In the genomic region with DNA sequence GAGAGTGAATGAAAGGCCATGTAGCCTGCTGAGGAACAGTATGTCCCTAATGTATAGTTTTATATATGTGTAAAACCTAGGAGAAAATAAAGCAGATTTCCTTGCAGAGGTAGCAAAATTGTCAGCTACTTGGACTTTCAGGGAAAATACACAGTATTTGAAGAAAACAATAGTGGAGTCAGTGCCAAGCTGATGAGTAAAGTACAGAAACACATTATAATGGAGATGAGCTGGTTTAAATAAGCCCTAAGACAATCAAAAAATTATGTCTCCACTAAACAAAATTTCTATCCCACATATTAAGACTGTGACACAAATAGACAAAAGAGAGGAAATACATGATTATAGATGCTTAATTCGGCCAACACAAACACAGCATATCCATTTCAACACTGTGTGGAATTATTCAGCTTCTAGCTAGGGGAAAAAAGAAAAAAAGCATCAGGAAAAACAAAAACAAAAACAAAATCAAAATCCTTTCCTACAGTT, we compare ENCODE assay signal across 10 cellular contexts.
DNase-seq lines count a peak whose midpoint lies in the region; ATAC-seq, FAIRE-seq and TF ChIP-seq lines count a peak whose summit lies in the region.
"Had no signal": no experiment of that assay in that cellular context is flagged by ENCODE, and none has a peak within 500 bp of the region (broad histone marks: within the 10 kb centered on the region; RNA-seq: fewer than 3 reads in every experiment).

No MANE protein-coding gene starts in this region.

- H3K9me3 ChIP-seq in A673 (ENCODE audit: low read depth, low read length, poor library complexity, severe bottlenecking): no peaks in the 10 kb centered on the region
- H3K9me3 ChIP-seq in mesenchymal stem cell (ENCODE audit: control insufficient read depth, low read length): no peaks in the 10 kb centered on the region

- H3K27ac ChIP-seq in A673 (ENCODE audit: low read depth, low read length, poor library complexity, severe bottlenecking) (peak overlapping the region; percentile 52), mesenchymal stem cell (ENCODE audit: low read length, poor library complexity, severe bottlenecking) (no peak overlapping the region)

- TF ChIP-seq POLR2A in GM12891 (IDR thresholded peaks at IDR 0.05; ENCODE audit: low read depth, low read length): no peak
- TF ChIP-seq POLR2A in lower leg skin (IDR thresholded peaks at IDR 0.05): no peak

- peak overlapping the region; percentile 94 for H3K27ac Mint-ChIP-seq in activated naive CD8-positive, alpha-beta T cell treated with anti-CD3 and anti-CD28 coated beads for 36 hours

- WGBS in mesenchymal stem cell: 71% methylated on average over 1 of the region's 1 CpG
- WGBS in lower leg skin, 2 donors: 19 to 32% methylated on average over 1 of the region's 1 CpG

- peak overlapping the region; percentile 60 for H3K4me3 Mint-ChIP-seq in activated naive CD8-positive, alpha-beta T cell treated with anti-CD3 and anti-CD28 coated beads for 36 hours

- H3K27me3 ChIP-seq in A673 (replicated peaks; ENCODE audit: insufficient read depth, low read depth, low read length, poor library complexity) (no peaks in the 10 kb centered on the region), mesenchymal stem cell (ENCODE audit: control insufficient read depth in 1 of 2, insufficient read depth in 1 of 2, low read length in 2 of 2) (no peaks in the 10 kb centered on the region)

- H2AK5ac ChIP-seq in mesenchymal stem cell (ENCODE audit: low read length, severe bottlenecking): no peak overlapping the region

- POLR2A ChIA-PET in A673 (lab: Charles Lee; ENCODE audit: low non-redundant PET): no interaction called here

- no peak overlapping the region for H4K8ac ChIP-seq in mesenchymal stem cell (ENCODE audit: low read length)

- no peak overlapping the region for H3K4me3 ChIP-seq in A673 (ENCODE audit: low read depth, low read length, poor library complexity, severe bottlenecking)
- peak overlapping the region in 1 of 2 experiments; percentile 15 for H3K4me3 ChIP-seq in mesenchymal stem cell (ENCODE audit: insufficient read depth in 1 of 2, low read depth in 1 of 2, low read length in 2 of 2)
- no peak overlapping the region for H3K4me3 ChIP-seq in lower leg skin (ENCODE audit: low read depth, poor library complexity, severe bottlenecking)

- peaks cover 77% of the 10 kb centered on the region for H3K4me1 Mint-ChIP-seq in activated naive CD8-positive, alpha-beta T cell treated with anti-CD3 and anti-CD28 coated beads for 36 hours

- H2BK5ac ChIP-seq in mesenchymal stem cell (ENCODE audit: low read depth, low read length, poor library complexity, severe bottlenecking): no peak overlapping the region

- no peak overlapping the region for H3K4ac ChIP-seq in mesenchymal stem cell (ENCODE audit: low read depth in 1 of 2, low read length in 2 of 2)

- DNase-seq in A673 (ENCODE audit: low spot score) (no peak), mesenchymal stem cell (no peak), GM12891 (ENCODE audit: insufficient read length, low spot score) (no peak), nucleus accumbens (lab: John Stamatoyannopoulos, UW) (no peak), lower leg skin (ENCODE audit: low spot score in 2 of 2) (no peak)
- DNase-seq in activated naive CD8-positive, alpha-beta T cell treated with anti-CD3 and anti-CD28 coated beads for 36 hours: no peak
- DNase-seq: NCI-H1436 had no signal

- FAIRE-seq in GM12891 (lab: Jason Lieb, UNC): no peak
- FAIRE-seq: H1 had no signal

- H3K4me2 ChIP-seq in mesenchymal stem cell (ENCODE audit: low read length, poor library complexity, severe bottlenecking): no peak overlapping the region

- H2BK15ac ChIP-seq in mesenchymal stem cell (ENCODE audit: low read depth, poor library complexity, severe bottlenecking): no peak overlapping the region

- no TSS peak for BruUV-seq in A673 (replicated peaks; lab: Mats Ljungman, UMichigan)

- H3K14ac ChIP-seq in mesenchymal stem cell (ENCODE audit: low read length in 2 of 2): no peak overlapping the region

- H4K91ac ChIP-seq in mesenchymal stem cell (ENCODE audit: low read length): no peak overlapping the region

- H3K9ac ChIP-seq in mesenchymal stem cell (ENCODE audit: low read length): peak overlapping the region; percentile 62

- no peak for TF ChIP-seq CTCF in A673 (conservative IDR thresholded peaks at IDR 0.05; ENCODE audit: low read depth, low read length)
- TF ChIP-seq CTCF in lower leg skin (IDR thresholded peaks at IDR 0.05): no peak

- peaks cover 26% of the 10 kb centered on the region for H3K9me3 Mint-ChIP-seq in activated naive CD8-positive, alpha-beta T cell treated with anti-CD3 and anti-CD28 coated beads for 36 hours

- H2BK12ac ChIP-seq in mesenchymal stem cell (ENCODE audit: low read length in 2 of 2): no peak overlapping the region

- H3K36me3 ChIP-seq in A673 (ENCODE audit: insufficient read depth, low read length, poor library complexity, severe bottlenecking) (no peaks in the 10 kb centered on the region), mesenchymal stem cell (ENCODE audit: control insufficient read depth in 1 of 2, insufficient read depth in 2 of 2, low read depth in 1 of 2, low read length in 2 of 2) (peaks cover 5 to 24% of the 10 kb centered on the region in 2 experiments)

- no peak overlapping the region for H2BK120ac ChIP-seq in mesenchymal stem cell (ENCODE audit: low read depth, low read length)

- peaks cover 60% of the 10 kb centered on the region for H3K36me3 Mint-ChIP-seq in activated naive CD8-positive, alpha-beta T cell treated with anti-CD3 and anti-CD28 coated beads for 36 hours

- CTCF ChIA-PET in A673 (lab: Charles Lee): no interaction called here

- no peak overlapping the region for H3K18ac ChIP-seq in mesenchymal stem cell (ENCODE audit: low read depth in 1 of 2, low read length in 2 of 2)

- intact Hi-C loops in A673 (cut with micrococcal nuclease; ENCODE audit: unreplicated experiment): no loop called here
- intact Hi-C loops in lower leg skin (cut with DNase I; ENCODE audit: low total_unique reads): no loop called here

- peak; percentile 3 for ATAC-seq in GM19438 (IDR thresholded peaks at IDR 0.05; ENCODE audit: low read depth, unreplicated experiment)
- no peak for ATAC-seq in GM21390 (IDR thresholded peaks at IDR 0.05; ENCODE audit: unreplicated experiment)

- H2AFZ ChIP-seq in mesenchymal stem cell (ENCODE audit: low read depth, low read length): no peak overlapping the region

- H3K27me3 Mint-ChIP-seq in activated naive CD8-positive, alpha-beta T cell treated with anti-CD3 and anti-CD28 coated beads for 36 hours: no peaks in the 10 kb centered on the region

- peaks cover 25% of the 10 kb centered on the region for H3K79me1 ChIP-seq in mesenchymal stem cell (replicated peaks; ENCODE audit: low read length, poor library complexity, severe bottlenecking)

- no peak overlapping the region for H3K23ac ChIP-seq in mesenchymal stem cell (ENCODE audit: low read length in 2 of 2)

- peaks cover 29% of the 10 kb centered on the region for H3K4me1 ChIP-seq in A673 (ENCODE audit: insufficient read depth, low read length, poor library complexity, severe bottlenecking)
- H3K4me1 ChIP-seq in mesenchymal stem cell (ENCODE audit: control insufficient read depth, insufficient read depth, low read depth, low read length): peaks cover 3% of the 10 kb centered on the region

TF ChIP-seq in GM12891, 5 proteins besides CTCF, POLR2A, EP300 and RAD21:
- TF ChIP-seq SPI1 (IDR thresholded peaks at IDR 0.05; ENCODE audit: low read depth, low read length) (no peak), POLR2AphosphoS5 (IDR thresholded peaks at IDR 0.05; ENCODE audit: low read depth, low read length) (no peak), TAF1 (IDR thresholded peaks at IDR 0.05; ENCODE audit: low read depth, low read length) (no peak), POU2F2 (IDR thresholded peaks at IDR 0.05; ENCODE audit: low read depth, low read length) (no peak), PAX5 (IDR thresholded peaks at IDR 0.05; ENCODE audit: insufficient read depth, low read length, severe bottlenecking) (no peak)
TF ChIP-seq in GM12891: peak in this region for 0.
